Comparison of ENCODE assay signal across 14 cellular contexts in genomic region chr17:4426499-4427208, GRCh38. TPM values are rescaled to one million over a fixed set of nuclear protein-coding genes. Genes with fewer than 3 reads are reported as not detected.
"Had no signal": no experiment of that assay in that cellular context is flagged by ENCODE, and none has a peak within 500 bp of the region (broad histone marks: within the 10 kb centered on the region; RNA-seq: fewer than 3 reads in every experiment).

No MANE protein-coding gene starts in this region.

- H3K4me1 ChIP-seq: gastrocnemius medialis, prostate gland had no signal

- ATAC-seq: activated naive CD4-positive, alpha-beta T cell treated with anti-CD3 and anti-CD28 coated beads, Interleukin-2, amount 50 U/mL, for 72 hours; gastrocnemius medialis; sciatic nerve; WTC11 had no signal

- H3K4me2 ChIP-seq: hepatocyte had no signal

- H3K79me2 ChIP-seq: hepatocyte had no signal

- DNase-seq: activated CD4-positive, alpha-beta T cell treated with anti-CD3 and anti-CD28 coated beads, Interleukin-2, amount 50 U/mL, for 1 hour; activated T-cell treated with anti-CD3 and anti-CD28 coated beads for 4 hours; amniotic stem cell; effector memory CD4-positive, alpha-beta T cell; gastrocnemius medialis; kidney; stimulated activated CD4-positive, alpha-beta T cell treated with anti-CD3 and anti-CD28 coated beads, Interleukin-2, amount 100 ng/mL, for 24 hours; stimulated activated naive CD4-positive, alpha-beta T cell treated with Interleukin-2 at 50 U/mL for 16 hours had no signal

- H2AFZ ChIP-seq: hepatocyte had no signal

- H3K9me3 ChIP-seq: gastrocnemius medialis, prostate gland had no signal

- H3K4me3 ChIP-seq: gastrocnemius medialis, hepatocyte, prostate gland had no signal

- H3K27me3 ChIP-seq: gastrocnemius medialis, hepatocyte had no signal

- H3K36me3 ChIP-seq: gastrocnemius medialis, prostate gland had no signal

- H3K27ac ChIP-seq: gastrocnemius medialis, hepatocyte, prostate gland had no signal

RNA-seq across cellular contexts. Expression of gene SPNS3, which starts 7.1 kb away (rescaled TPM):
- total RNA-seq: gastrocnemius medialis, mesothelial cell of epicardium, WTC11 had no signal
